Comparison of ENCODE assay signal across 1 cellular context in the genomic region with DNA sequence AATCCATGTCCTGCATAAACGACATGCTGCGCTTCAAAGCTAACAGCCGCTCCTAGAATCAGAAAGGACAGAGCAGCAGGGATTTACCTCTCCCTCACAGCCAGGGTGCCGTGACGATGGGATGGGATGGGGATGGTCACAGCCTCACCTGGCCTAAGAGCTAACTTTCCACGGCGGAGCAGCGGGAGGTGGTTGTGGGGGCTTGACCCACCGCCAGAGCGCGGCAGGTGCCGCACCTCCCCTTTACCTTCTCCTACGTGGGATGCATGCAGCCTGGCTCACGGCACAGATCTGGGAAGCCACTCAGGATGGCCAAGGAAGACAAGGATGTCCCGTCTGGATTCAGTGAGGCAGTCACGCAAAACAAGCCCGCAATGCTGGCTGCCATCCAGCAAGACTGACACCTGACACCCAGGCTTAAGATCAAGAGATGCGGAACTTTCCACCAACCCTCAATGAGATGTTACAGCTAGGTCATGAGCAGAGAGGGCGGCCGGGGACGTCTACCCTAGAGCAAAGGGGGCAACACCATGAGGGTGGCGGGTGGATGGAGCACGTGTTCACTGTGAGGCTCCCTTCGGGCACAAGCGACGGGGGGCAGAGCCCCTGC.
TF ChIP-seq lines count a peak whose summit lies in the region.

No MANE protein-coding gene starts in this region.

TF ChIP-seq in K562, 482 proteins besides CTCF, POLR2A, EP300 and RAD21:
- peak; percentile 11; the same call in 1 of the 2 replicates for TF ChIP-seq RBFOX2 (IDR thresholded peaks at IDR 0.05; ENCODE audit: low read depth, low read length)
- no peak for TF ChIP-seq E2F3 (CRISPR knock-in tag; IDR thresholded peaks at IDR 0.05)
- TF ChIP-seq, protein P1, sequence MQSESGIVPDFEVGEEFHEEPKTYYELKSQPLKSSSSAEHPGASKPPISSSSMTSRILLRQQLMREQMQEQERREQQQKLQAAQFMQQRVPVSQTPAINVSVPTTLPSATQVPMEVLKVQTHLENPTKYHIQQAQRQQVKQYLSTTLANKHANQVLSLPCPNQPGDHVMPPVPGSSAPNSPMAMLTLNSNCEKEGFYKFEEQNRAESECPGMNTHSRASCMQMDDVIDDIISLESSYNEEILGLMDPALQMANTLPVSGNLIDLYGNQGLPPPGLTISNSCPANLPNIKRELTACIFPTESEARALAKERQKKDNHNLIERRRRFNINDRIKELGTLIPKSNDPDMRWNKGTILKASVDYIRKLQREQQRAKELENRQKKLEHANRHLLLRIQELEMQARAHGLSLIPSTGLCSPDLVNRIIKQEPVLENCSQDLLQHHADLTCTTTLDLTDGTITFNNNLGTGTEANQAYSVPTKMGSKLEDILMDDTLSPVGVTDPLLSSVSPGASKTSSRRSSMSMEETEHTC (IDR thresholded peaks at IDR 0.05) = no peak
- TF ChIP-seq ZNF41 (CRISPR knock-in tag; conservative IDR thresholded peaks at IDR 0.05) = no peak
- no peak for TF ChIP-seq SPI1 (IDR thresholded peaks at IDR 0.05; ENCODE audit: borderline replicate concordance, low read depth, low read length)
- no peak for TF ChIP-seq MYNN (IDR thresholded peaks at IDR 0.05)
- TF ChIP-seq MYNN (CRISPR knock-in tag; IDR thresholded peaks at IDR 0.05) = no peak
- 0 out of 2 replicates have a peak, but pooled peaks have one; percentile 7 for TF ChIP-seq POLR2G (IDR thresholded peaks at IDR 0.05; ENCODE audit: low read depth, low read length)
